Comparison of ENCODE assay signal across 10 cellular contexts in genomic region chr1:150572918-150573647, GRCh38. TPM values are rescaled to one million over a fixed set of nuclear protein-coding genes. Genes with fewer than 3 reads are reported as not detected.
A peak's percentile ranks its signal among the peaks of the same experiment; 100 is the strongest.
DNase-seq lines count a peak whose midpoint lies in the region; ATAC-seq, FAIRE-seq and TF ChIP-seq lines count a peak whose summit lies in the region.
"Had no signal": no experiment of that assay in that cellular context is flagged by ENCODE, and none has a peak within 500 bp of the region (broad histone marks: within the 10 kb centered on the region; RNA-seq: fewer than 3 reads in every experiment).

No MANE protein-coding gene starts in this region.

- peaks cover 88% of the 10 kb centered on the region for H3K36me3 ChIP-seq in SJSA1
- peaks cover 9 to 69% (median 34%) of the 10 kb centered on the region in 3 donors for H3K36me3 ChIP-seq in esophagus squamous epithelium

- no peaks in the 10 kb centered on the region for H3K9me3 ChIP-seq in SJSA1 (replicated peaks)
- H3K9me3 ChIP-seq in esophagus squamous epithelium = no peaks in the 10 kb centered on the region

- no peak for ATAC-seq in HG03442 (IDR thresholded peaks at IDR 0.05; ENCODE audit: unreplicated experiment)
- no peak for ATAC-seq in HG03025 (IDR thresholded peaks at IDR 0.05; ENCODE audit: low FRiP score, unreplicated experiment)
- ATAC-seq in GM21367 (IDR thresholded peaks at IDR 0.05; ENCODE audit: unreplicated experiment) = no peak

- peak; percentile 62 for TF ChIP-seq POLR2A in GM12892 (IDR thresholded peaks at IDR 0.05; ENCODE audit: low read depth, low read length)
- TF ChIP-seq POLR2A in esophagus squamous epithelium (IDR thresholded peaks at IDR 0.05) = no peak

- H3K27ac ChIP-seq in SJSA1 (peak overlapping the region; percentile 4; the same call in 1 of the 2 replicates), esophagus squamous epithelium (peak overlapping the region; percentile 6 to 100 (median 64)), skin epidermis (peak overlapping the region in 16 of 21 experiments; percentile 4 to 100 (median 42))

- no peak for DNase-seq in GM12892 (ENCODE audit: insufficient read length)
- no peak for DNase-seq in SJSA1 (ENCODE audit: low read depth in 1 of 2, low spot score in 2 of 2)
- DNase-seq in esophagus squamous epithelium (lab: John Stamatoyannopoulos, UW) = no peak
- DNase-seq in NCI-H187 (lab: John Stamatoyannopoulos, UW) = no peak
- DNase-seq: H7 had no signal

- no peak overlapping the region for H3K4me3 ChIP-seq in SJSA1
- H3K4me3 ChIP-seq in esophagus squamous epithelium = peak overlapping the region in 2 of 4 donors; percentile 99
- H3K4me3 ChIP-seq in skin epidermis = peak overlapping the region in 2 of 7 experiments; percentile 15 to 63

- intact Hi-C loops in esophagus squamous epithelium (cut with DNase I) = no loop called here

- H3K4me1 ChIP-seq in SJSA1 (replicated peaks) = peaks cover 83% of the 10 kb centered on the region
- peaks cover 49 to 89% (median 73%) of the 10 kb centered on the region in 3 donors for H3K4me1 ChIP-seq in esophagus squamous epithelium

- no peaks in the 10 kb centered on the region for H3K27me3 ChIP-seq in SJSA1 (replicated peaks)
- H3K27me3 ChIP-seq in esophagus squamous epithelium = no peaks in the 10 kb centered on the region

- WGBS in esophagus squamous epithelium, 2 donors = 37 to 38% methylated on average over 4 of the region's 4 CpGs

- no peak for TF ChIP-seq CTCF in esophagus squamous epithelium (IDR thresholded peaks at IDR 0.05)

- FAIRE-seq in GM12892 (lab: Jason Lieb, UNC) = no peak

RNA-seq across cellular contexts. Expression of gene MCL1, which starts 6.3 kb away (rescaled TPM):
- polyA plus RNA-seq in GM12892 (2012; ENCODE audit: missing spikeins) = 112 TPM
- 183 and 225 TPM in 2 replicates for total RNA-seq in SJSA1 (2014; rRNA removed; shearing (Covaris generic))
- total RNA-seq in esophagus squamous epithelium = 100 to 1,000 TPM; 167 to 256 (median 216) TPM

RNA-seq across cellular contexts. Expression of gene ADAMTSL4, which starts 23.9 kb away (rescaled TPM):
- polyA plus RNA-seq in GM12892 (2012; ENCODE audit: missing spikeins) = 0.49 TPM
- total RNA-seq in SJSA1 (2014; rRNA removed; shearing (Covaris generic)) = 0.42 TPM in 1 of 2 replicates, not detected in the other
- total RNA-seq in esophagus squamous epithelium = 10 to 100 TPM; 30.6 to 76.8 (median 43.3) TPM

RNA-seq across cellular contexts. Expression of gene ENSA, which starts 56.3 kb away (rescaled TPM):
- polyA plus RNA-seq in GM12892 (2012; ENCODE audit: missing spikeins) = 243 TPM
- total RNA-seq in SJSA1 (2014; rRNA removed; shearing (Covaris generic)) = 121 and 160 TPM in 2 replicates
- total RNA-seq in esophagus squamous epithelium = 100 to 1,000 TPM; 179 to 377 (median 344) TPM

RNA-seq across cellular contexts. Expression of gene FALEC, which starts 57.5 kb away (rescaled TPM):
- 1.00 TPM for polyA plus RNA-seq in GM12892 (2012; ENCODE audit: missing spikeins)
- total RNA-seq in SJSA1 (2014; rRNA removed; shearing (Covaris generic)) = not detected in 2 replicates
- 1 to 10 TPM in 1 of 4 donors, not detected in 3; 3.6 TPM for total RNA-seq in esophagus squamous epithelium
- total RNA-seq: urinary bladder had no signal

Comparison
In these comparisons a context has a peak if more than half of its experiments do, and no peak if none do; other contexts are left out.
1. H3K27ac ChIP-seq: peak in every context shown above with its lines; median percentile 64 in esophagus squamous epithelium; 42 in skin epidermis; 4 in SJSA1.
2. RNA of gene ADAMTSL4, which starts 23.9 kb away (total RNA-seq): 30.6 to 76.8 TPM in esophagus squamous epithelium; 0.42 TPM in SJSA1; every median in the first group is over 10 times any median in the second.